ENCODE assay signal across 8 cellular contexts in the genomic region with DNA sequence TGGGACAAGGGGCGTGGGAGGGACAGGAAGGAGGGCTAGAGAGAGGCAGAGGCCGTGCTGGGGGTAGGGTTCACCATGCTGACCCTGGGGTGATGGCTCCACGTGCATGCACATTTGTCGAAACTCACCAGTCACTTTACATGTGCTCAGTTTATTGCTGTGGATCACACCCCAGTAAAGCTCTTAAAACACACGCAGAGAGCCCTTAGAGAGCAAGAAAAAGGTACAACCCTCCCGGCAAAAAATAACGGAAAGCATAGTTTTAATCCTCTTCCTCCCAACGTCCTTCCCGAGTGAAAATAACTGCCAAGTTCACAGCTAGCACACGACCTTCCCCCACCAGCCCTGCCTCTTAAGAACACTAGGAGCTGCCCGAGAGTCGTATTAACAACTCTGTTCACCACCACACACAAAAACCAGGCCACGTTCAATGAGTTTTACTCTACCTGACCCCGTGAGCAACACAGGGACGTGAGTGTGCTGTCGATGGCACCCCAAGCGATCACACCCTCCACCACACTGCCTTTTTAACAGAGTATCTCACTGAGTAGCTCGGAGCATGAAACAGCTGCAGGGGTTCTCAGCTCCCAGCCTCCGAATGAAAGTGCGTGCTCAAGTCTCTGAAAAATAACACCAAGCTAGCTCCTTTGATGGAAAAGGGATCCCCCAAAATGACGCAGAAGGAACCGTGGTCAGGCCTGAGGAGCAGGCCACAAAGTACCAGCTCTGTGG. TPM values are rescaled to one million over a fixed set of nuclear protein-coding genes. Genes with fewer than 3 reads are reported as not detected.
DNase-seq lines count a peak whose midpoint lies in the region; ATAC-seq, FAIRE-seq and TF ChIP-seq lines count a peak whose summit lies in the region.

No MANE protein-coding gene starts in this region.

- ATAC-seq in lung (ENCODE audit: insufficient read depth, low FRiP score) (no peak), GM19463 (IDR thresholded peaks at IDR 0.05; ENCODE audit: unreplicated experiment) (no peak), HG03159 (IDR thresholded peaks at IDR 0.05; ENCODE audit: unreplicated experiment) (no peak)

- FAIRE-seq in small intestine (lab: Jason Lieb, UNC): no peak

- in situ Hi-C loops in brain microvascular endothelial cell (cut with HindIII; ENCODE audit: low pct_ligation_motif_present, low sequenced_read_pairs): no loop called here

- H3K9ac ChIP-seq in HUES48 (ENCODE audit: low read depth, low read length): peak overlapping the region; percentile 13; the same call in 1 of the 2 replicates

- H3K27me3 ChIP-seq in HUES48 (ENCODE audit: control insufficient read depth, insufficient read depth, low read length): no peaks in the 10 kb centered on the region
- no peaks in the 10 kb centered on the region for H3K27me3 ChIP-seq in brain microvascular endothelial cell (replicated peaks)
- no peaks in the 10 kb centered on the region for H3K27me3 ChIP-seq in lung (ENCODE audit: control insufficient read depth, insufficient read depth)
- H3K27me3 ChIP-seq in small intestine (ENCODE audit: control insufficient read depth in 2 of 2, insufficient read depth in 2 of 2, low read length in 2 of 2): no peaks in the 10 kb centered on the region

- peak; percentile 78 for TF ChIP-seq CTCF in AG04449 (IDR thresholded peaks at IDR 0.05; ENCODE audit: insufficient read depth, low read length, missing control alignments)
- peak; percentile 90 for TF ChIP-seq CTCF in brain microvascular endothelial cell (IDR thresholded peaks at IDR 0.05; ENCODE audit: low read depth, low read length, missing control alignments)
- TF ChIP-seq CTCF in lung (IDR thresholded peaks at IDR 0.05; ENCODE audit: control extremely low read depth, extremely low read depth): peak; percentile 1

- 30 to 34% methylated on average over 22 of the region's 22 CpGs for WGBS in lung, 2 donors
- 48 to 76% (median 73%) methylated on average over 22 of the region's 22 CpGs for WGBS in small intestine, 3 donors

- no peak overlapping the region for H3K4me3 ChIP-seq in AG04449 (ENCODE audit: low read depth, low read length)
- H3K4me3 ChIP-seq in HUES48 (ENCODE audit: low read depth, low read length): no peak overlapping the region
- H3K4me3 ChIP-seq in brain microvascular endothelial cell (ENCODE audit: low read depth, low read length): no peak overlapping the region
- H3K4me3 ChIP-seq in lung: no peak overlapping the region
- H3K4me3 ChIP-seq in small intestine (ENCODE audit: low read depth in 1 of 2, low read length in 2 of 2): no peak overlapping the region

- H3K9me3 ChIP-seq in HUES48 (ENCODE audit: control insufficient read depth, insufficient read depth, low read length): no peaks in the 10 kb centered on the region
- no peaks in the 10 kb centered on the region for H3K9me3 ChIP-seq in lung (ENCODE audit: control insufficient read depth in 2 of 2, insufficient read depth in 1 of 2, low read length in 1 of 2)
- no peaks in the 10 kb centered on the region for H3K9me3 ChIP-seq in small intestine (ENCODE audit: control insufficient read depth, low read depth)

- CTCF ChIA-PET in AG04449 (lab: Yijun Ruan, JAX): interaction anchor here (0.9 to 4.8 kb wide), 20 partner anchors 9 to 272 kb away, joined by 3 to 35 read pairs (median 6); partner anchors contain the start of gene TAF4

- POLR2A ChIA-PET in AG04449 (lab: Yijun Ruan, JAX): interaction anchor here (1.3 to 1.5 kb wide), 2 partner anchors 40 to 95 kb away, joined by 4 read pairs; partner anchors contain the start of gene TAF4

- H3K36me3 ChIP-seq in HUES48 (ENCODE audit: control insufficient read depth, insufficient read depth, low read length) (no peaks in the 10 kb centered on the region), brain microvascular endothelial cell (replicated peaks) (no peaks in the 10 kb centered on the region), lung (ENCODE audit: control insufficient read depth in 2 of 2, insufficient read depth in 2 of 2, low read length in 2 of 2) (no peaks in the 10 kb centered on the region), small intestine (ENCODE audit: control insufficient read depth in 2 of 2, insufficient read depth in 2 of 2, low read length in 2 of 2) (no peaks in the 10 kb centered on the region)

- H3K27ac ChIP-seq in HUES48 (ENCODE audit: low read depth, low read length) (no peak overlapping the region), brain microvascular endothelial cell (no peak overlapping the region), lung (ENCODE audit: low read depth in 1 of 2, low read length in 1 of 2) (no peak overlapping the region), small intestine (ENCODE audit: low read depth in 1 of 2, low read length in 1 of 2) (no peak overlapping the region)

- H3K4me1 ChIP-seq in HUES48 (ENCODE audit: control insufficient read depth, insufficient read depth, low read length) (peaks cover 32% of the 10 kb centered on the region), lung (ENCODE audit: control insufficient read depth in 2 of 2, insufficient read depth in 2 of 2, low read length in 2 of 2) (peaks cover 7 to 12% of the 10 kb centered on the region in 2 donors), small intestine (ENCODE audit: control insufficient read depth in 2 of 2, insufficient read depth in 1 of 2, low read depth in 1 of 2, low read length in 1 of 2) (no peaks in the 10 kb centered on the region)

- DNase-seq in AG04449 (ENCODE audit: low read depth, low spot score) (peak; percentile 26), brain microvascular endothelial cell (peak; percentile 47), lung (ENCODE audit: low spot score) (no peak), NCI-H345 treated with DMSO at 0.1 percent for 48 hours (lab: John Stamatoyannopoulos, UW; ENCODE audit: unreplicated experiment) (no peak), small intestine (no peak)

RNA-seq across cellular contexts. Expression of gene TAF4, which starts 39.7 kb away (rescaled TPM):
- 10 to 100 TPM; 14.6 to 20.3 TPM for total RNA-seq in lung
- polyA plus RNA-seq in lung: 1 to 10 TPM; 5.4 to 7.3 TPM
- 1 to 10 TPM; 4.6 to 8.0 (median 7.8) TPM for polyA plus RNA-seq in small intestine

Comparison
In these comparisons a context has a peak if more than half of its experiments do, and no peak if none do; other contexts are left out.
1. DNase-seq: peak in AG04449 (single experiment) and brain microvascular endothelial cell (single experiment); none in lung (single experiment), NCI-H345 treated with DMSO at 0.1 percent for 48 hours (single experiment) and small intestine (single experiment).
2. CTCF ChIP-seq: peak in every context shown above with its lines; median percentile 90 in brain microvascular endothelial cell; 78 in AG04449; 1 in lung.